1 cellular context compared by ENCODE assay signal in the genomic region with DNA sequence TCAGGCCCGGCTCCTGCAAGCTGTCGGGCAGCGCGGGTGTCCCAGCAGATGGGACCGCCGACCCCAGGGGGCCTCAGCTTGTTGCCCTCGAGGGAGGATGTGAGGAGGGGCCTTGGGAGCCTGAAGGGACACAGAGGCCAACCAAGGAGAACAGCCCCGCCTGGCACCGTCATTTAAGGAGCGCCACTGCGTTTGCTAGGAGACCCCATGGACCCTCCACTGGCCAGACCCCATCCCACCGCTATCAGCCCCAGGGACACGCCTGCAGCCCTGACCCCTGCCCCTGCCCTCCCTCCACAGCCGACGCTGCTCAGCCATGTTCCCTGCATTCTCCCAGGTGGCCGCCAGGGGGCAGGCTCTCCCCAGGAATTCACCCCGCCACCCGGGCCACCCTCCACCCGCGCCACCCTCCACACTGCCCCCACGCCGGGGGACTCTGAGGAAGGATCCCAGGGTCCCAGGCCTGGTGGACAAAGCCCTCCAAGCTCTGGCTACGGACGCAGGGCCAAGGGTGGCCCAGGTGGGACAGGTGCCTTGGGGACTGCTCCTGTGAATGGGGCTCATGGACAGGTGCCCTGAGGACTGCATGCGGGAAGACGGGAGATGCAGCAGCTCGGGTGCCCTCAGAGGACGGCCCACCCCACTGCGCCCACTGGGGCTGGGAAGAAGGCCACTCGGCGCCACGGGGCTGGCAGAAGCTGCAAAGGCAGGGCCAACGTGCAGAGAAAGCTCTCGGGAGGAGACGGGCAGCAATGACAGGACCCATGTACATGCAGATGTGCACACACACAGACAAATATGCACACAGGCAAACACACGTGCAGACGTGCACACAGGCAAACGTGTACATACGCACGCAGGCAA.
TF ChIP-seq lines count a peak whose summit lies in the region.

No MANE protein-coding gene starts in this region.

TF ChIP-seq in endothelial cell of umbilical vein, 7 proteins besides CTCF, POLR2A, EP300 and RAD21:
- no peak for TF ChIP-seq EZH2 (IDR thresholded peaks at IDR 0.05; ENCODE audit: borderline replicate concordance, low read depth, low read length, severe bottlenecking)
- no peak for TF ChIP-seq POLR2AphosphoS5 (IDR thresholded peaks at IDR 0.05; ENCODE audit: insufficient read depth, low read depth, low read length)
- no peak for TF ChIP-seq MYC (IDR thresholded peaks at IDR 0.05; ENCODE audit: low read depth, low read length)
- TF ChIP-seq JUN (IDR thresholded peaks at IDR 0.05; ENCODE audit: borderline replicate concordance, insufficient read depth, insufficient read length, low read depth): no peak
- TF ChIP-seq FOS (IDR thresholded peaks at IDR 0.05; ENCODE audit: borderline replicate concordance, insufficient read depth, low read length): no peak
